ENCODE assay signal across 1 cellular context in the genomic region with DNA sequence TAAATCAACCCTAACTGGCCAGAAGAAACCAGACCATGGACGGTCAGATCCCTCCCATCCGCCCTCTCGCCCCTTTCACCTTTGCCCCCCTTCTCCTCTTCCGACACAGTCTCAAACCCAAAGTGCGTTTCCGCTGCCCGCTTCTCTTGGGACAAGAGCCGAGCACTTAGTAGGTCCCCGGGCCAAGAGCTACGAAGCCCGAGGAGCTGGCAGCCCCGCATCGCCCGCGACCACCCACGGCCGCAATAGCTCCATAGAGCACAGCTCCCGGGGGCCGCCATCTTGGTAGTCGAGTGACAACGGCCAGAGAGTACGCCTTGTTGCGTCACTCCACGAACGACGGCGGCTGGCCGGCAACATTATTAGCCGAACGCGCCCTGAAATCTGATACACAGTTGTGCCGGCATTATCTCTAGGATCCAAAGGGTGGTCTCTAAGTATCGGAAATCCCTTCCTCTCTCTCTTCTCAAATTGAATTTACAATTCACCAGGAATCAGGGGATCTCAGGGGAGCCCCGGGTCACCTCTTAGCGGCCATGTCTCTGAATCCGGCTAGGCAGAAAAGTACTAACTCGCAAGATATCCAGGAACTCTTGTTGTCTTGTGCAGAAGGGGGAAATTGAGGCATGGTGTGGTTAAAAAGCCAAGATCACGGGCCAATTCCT.
TF ChIP-seq lines count a peak whose summit lies in the region.

Gene COQ5 (minus strand): TSS at position 298 of the 665 bp plus-strand sequence. CDS start 17 bp downstream, at position 281.

TF ChIP-seq in HepG2, 621 proteins besides CTCF, POLR2A, EP300 and RAD21 (continued from another document):
- TF ChIP-seq, protein P1, sequence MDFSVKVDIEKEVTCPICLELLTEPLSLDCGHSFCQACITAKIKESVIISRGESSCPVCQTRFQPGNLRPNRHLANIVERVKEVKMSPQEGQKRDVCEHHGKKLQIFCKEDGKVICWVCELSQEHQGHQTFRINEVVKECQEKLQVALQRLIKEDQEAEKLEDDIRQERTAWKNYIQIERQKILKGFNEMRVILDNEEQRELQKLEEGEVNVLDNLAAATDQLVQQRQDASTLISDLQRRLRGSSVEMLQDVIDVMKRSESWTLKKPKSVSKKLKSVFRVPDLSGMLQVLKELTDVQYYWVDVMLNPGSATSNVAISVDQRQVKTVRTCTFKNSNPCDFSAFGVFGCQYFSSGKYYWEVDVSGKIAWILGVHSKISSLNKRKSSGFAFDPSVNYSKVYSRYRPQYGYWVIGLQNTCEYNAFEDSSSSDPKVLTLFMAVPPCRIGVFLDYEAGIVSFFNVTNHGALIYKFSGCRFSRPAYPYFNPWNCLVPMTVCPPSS (IDR thresholded peaks at IDR 0.05): no peak
- no peak for TF ChIP-seq ZIK1 (CRISPR knock-in tag; IDR thresholded peaks at IDR 0.05; ENCODE audit: borderline replicate concordance, low read depth)
- no peak for TF ChIP-seq HMGA1 (CRISPR knock-in tag; conservative IDR thresholded peaks at IDR 0.05)
- TF ChIP-seq, protein P2, sequence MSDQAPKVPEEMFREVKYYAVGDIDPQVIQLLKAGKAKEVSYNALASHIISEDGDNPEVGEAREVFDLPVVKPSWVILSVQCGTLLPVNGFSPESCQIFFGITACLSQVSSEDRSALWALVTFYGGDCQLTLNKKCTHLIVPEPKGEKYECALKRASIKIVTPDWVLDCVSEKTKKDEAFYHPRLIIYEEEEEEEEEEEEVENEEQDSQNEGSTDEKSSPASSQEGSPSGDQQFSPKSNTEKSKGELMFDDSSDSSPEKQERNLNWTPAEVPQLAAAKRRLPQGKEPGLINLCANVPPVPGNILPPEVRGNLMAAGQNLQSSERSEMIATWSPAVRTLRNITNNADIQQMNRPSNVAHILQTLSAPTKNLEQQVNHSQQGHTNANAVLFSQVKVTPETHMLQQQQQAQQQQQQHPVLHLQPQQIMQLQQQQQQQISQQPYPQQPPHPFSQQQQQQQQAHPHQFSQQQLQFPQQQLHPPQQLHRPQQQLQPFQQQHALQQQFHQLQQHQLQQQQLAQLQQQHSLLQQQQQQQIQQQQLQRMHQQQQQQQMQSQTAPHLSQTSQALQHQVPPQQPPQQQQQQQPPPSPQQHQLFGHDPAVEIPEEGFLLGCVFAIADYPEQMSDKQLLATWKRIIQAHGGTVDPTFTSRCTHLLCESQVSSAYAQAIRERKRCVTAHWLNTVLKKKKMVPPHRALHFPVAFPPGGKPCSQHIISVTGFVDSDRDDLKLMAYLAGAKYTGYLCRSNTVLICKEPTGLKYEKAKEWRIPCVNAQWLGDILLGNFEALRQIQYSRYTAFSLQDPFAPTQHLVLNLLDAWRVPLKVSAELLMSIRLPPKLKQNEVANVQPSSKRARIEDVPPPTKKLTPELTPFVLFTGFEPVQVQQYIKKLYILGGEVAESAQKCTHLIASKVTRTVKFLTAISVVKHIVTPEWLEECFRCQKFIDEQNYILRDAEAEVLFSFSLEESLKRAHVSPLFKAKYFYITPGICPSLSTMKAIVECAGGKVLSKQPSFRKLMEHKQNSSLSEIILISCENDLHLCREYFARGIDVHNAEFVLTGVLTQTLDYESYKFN (CRISPR knock-in tag; conservative IDR thresholded peaks at IDR 0.05): peak; percentile 66; the same call in 1 of the 2 replicates
- TF ChIP-seq ZNF761 (CRISPR knock-in tag; conservative IDR thresholded peaks at IDR 0.05): peak; percentile 72; the same call in 1 of the 2 replicates
- peak; percentile 64 for TF ChIP-seq MEF2D (CRISPR knock-in tag; IDR thresholded peaks at IDR 0.05)
- no peak for TF ChIP-seq SALL2 (CRISPR knock-in tag; IDR thresholded peaks at IDR 0.05)
- TF ChIP-seq ARNT (IDR thresholded peaks at IDR 0.05): no peak
- peak; percentile 98 for TF ChIP-seq SIX4 (CRISPR knock-in tag; IDR thresholded peaks at IDR 0.05)
- TF ChIP-seq ZMYM3 (CRISPR knock-in tag; IDR thresholded peaks at IDR 0.05): peak; percentile 68; the same call in 1 of the 2 replicates
- no peak for TF ChIP-seq SOX13 (IDR thresholded peaks at IDR 0.05)
- peak in 1 of 2 experiments; percentile 52; a peak in 2 of 4 replicates for TF ChIP-seq SOX13 (CRISPR knock-in tag; conservative IDR thresholded peaks at IDR 0.05 in 1 of 2, IDR thresholded peaks at IDR 0.05 in 1 of 2)
- no peak for TF ChIP-seq IRX3 (CRISPR knock-in tag; IDR thresholded peaks at IDR 0.05; ENCODE audit: borderline replicate concordance, low read depth)
